Comparison of ENCODE assay signal across 23 cellular contexts in genomic region chr2:120769787-120770120, GRCh38. TPM values are rescaled to one million over a fixed set of nuclear protein-coding genes. Genes with fewer than 3 reads are reported as not detected.
"Had no signal": no experiment of that assay in that cellular context is flagged by ENCODE, and none has a peak within 500 bp of the region (broad histone marks: within the 10 kb centered on the region; RNA-seq: fewer than 3 reads in every experiment).

No MANE protein-coding gene starts in this region.

- H3K4me1 Mint-ChIP-seq: activated naive CD4-positive, alpha-beta T cell treated with anti-CD3 and anti-CD28 coated beads, Interleukin-2, amount 10 ng/mL, durations not matched to agents 7 days and 5 days; central memory CD8-positive, alpha-beta T cell; immature natural killer cell; T-cell had no signal

- H3K36me3 Mint-ChIP-seq: activated naive CD4-positive, alpha-beta T cell treated with anti-CD3 and anti-CD28 coated beads, Interleukin-2, amount 10 ng/mL, durations not matched to agents 7 days and 5 days; immature natural killer cell; T-cell; type B pancreatic cell had no signal

- H3K9me3 ChIP-seq: adrenal gland, esophagus squamous epithelium, SK-N-SH had no signal

- H3K4me2 ChIP-seq: SK-N-SH had no signal

- DNase-seq: activated CD4-positive, CD25-positive, alpha-beta regulatory T cell treated with anti-CD3 and anti-CD28 coated beads, Interleukin-2, amount 50 U/mL, for 72 hours; activated naive CD4-positive, alpha-beta T cell treated with anti-CD3 and anti-CD28 coated beads, Interleukin-2, amount 10 ng/mL, durations not matched to agents 7 days and 5 days; activated T-cell treated with anti-CD3 and anti-CD28 coated beads for 4 hours; adrenal gland; cortex of kidney; effector CD4-positive, alpha-beta T cell; esophagus squamous epithelium; head of caudate nucleus; immature natural killer cell; SK-N-SH; stimulated activated CD4-positive, alpha-beta T cell treated with anti-CD3 and anti-CD28 coated beads, Interleukin-4, amount 100 ng/mL, for 4 hours; stimulated activated CD8-positive, alpha-beta memory T cell treated with anti-CD3 and anti-CD28 coated beads, Interleukin-4, amount 100 ng/mL, for 48 hours; stimulated activated naive CD8-positive, alpha-beta T cell treated with anti-CD3 and anti-CD28 coated beads, Interleukin-15, Interleukin-2, amounts not matched to agents 100 U/mL and 50 U/mL, for 24 hours; T-cell; T-helper 9 cell had no signal

- ATAC-seq: right cardiac atrium; stimulated activated naive CD8-positive, alpha-beta T cell treated with anti-CD3 and anti-CD28 coated beads, Interleukin-15, Interleukin-2, amounts not matched to agents 100 U/mL and 50 U/mL, for 24 hours; T-cell had no signal

- H3K27me3 ChIP-seq: adrenal gland had no signal

- H3K9ac ChIP-seq: SK-N-SH had no signal

- H3K4me3 ChIP-seq: adrenal gland, esophagus squamous epithelium, skin epidermis had no signal

- H3K27ac Mint-ChIP-seq: activated naive CD4-positive, alpha-beta T cell treated with anti-CD3 and anti-CD28 coated beads, Interleukin-2, amount 10 ng/mL, durations not matched to agents 7 days and 5 days; immature natural killer cell; progenitor cell of endocrine pancreas; T-cell; type B pancreatic cell had no signal

- H3K27me3 Mint-ChIP-seq: activated naive CD4-positive, alpha-beta T cell treated with anti-CD3 and anti-CD28 coated beads, Interleukin-2, amount 10 ng/mL, durations not matched to agents 7 days and 5 days; central memory CD8-positive, alpha-beta T cell had no signal

- H3K4me3 Mint-ChIP-seq: activated naive CD4-positive, alpha-beta T cell treated with anti-CD3 and anti-CD28 coated beads, Interleukin-2, amount 10 ng/mL, durations not matched to agents 7 days and 5 days; central memory CD8-positive, alpha-beta T cell; immature natural killer cell; T-cell; type B pancreatic cell had no signal

- H3K9me3 Mint-ChIP-seq: activated naive CD4-positive, alpha-beta T cell treated with anti-CD3 and anti-CD28 coated beads, Interleukin-2, amount 10 ng/mL, durations not matched to agents 7 days and 5 days; central memory CD8-positive, alpha-beta T cell; immature natural killer cell; T-cell; type B pancreatic cell had no signal

- H3K27ac ChIP-seq: esophagus squamous epithelium, skin epidermis had no signal

- H3K36me3 ChIP-seq: adrenal gland, esophagus squamous epithelium had no signal

RNA-seq across cellular contexts. Expression of gene GLI2, which starts 34.1 kb away (rescaled TPM):
- total RNA-seq: activated CD8-positive, alpha-beta memory T cell treated with anti-CD3 and anti-CD28 coated beads for 36 hours; lung microvascular endothelial cell had no signal
- polyA plus RNA-seq: endothelial cell of umbilical vein, immature natural killer cell had no signal
